Comparison of ENCODE assay signal across 23 cellular contexts in the genomic region with DNA sequence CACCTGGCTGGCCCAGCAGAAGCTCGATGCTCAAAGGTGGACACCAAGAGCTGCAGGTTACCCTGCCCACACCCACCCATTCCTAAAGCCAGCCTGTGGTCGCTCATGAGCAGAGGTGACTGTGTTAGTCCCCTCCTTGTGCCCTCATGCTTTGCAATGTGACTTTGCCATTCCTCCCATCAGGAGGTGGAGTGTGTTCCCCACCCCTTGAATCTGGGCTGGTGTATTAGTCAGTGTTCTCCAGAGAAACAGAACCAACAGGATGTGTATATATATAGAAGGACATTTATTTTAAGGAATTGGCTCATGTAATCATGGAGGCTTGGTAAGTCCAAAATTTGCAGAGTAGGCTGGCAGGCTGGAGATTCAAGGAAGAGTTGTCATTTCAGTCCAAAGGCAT. TPM values are rescaled to one million over a fixed set of nuclear protein-coding genes. Genes with fewer than 3 reads are reported as not detected.
DNase-seq lines count a peak whose midpoint lies in the region; ATAC-seq and TF ChIP-seq lines count a peak whose summit lies in the region.
"Had no signal": no experiment of that assay in that cellular context is flagged by ENCODE, and none has a peak within 500 bp of the region (broad histone marks: within the 10 kb centered on the region; RNA-seq: fewer than 3 reads in every experiment).

No MANE protein-coding gene starts in this region.

- DNase-seq in left ventricle myocardium superior: no peak
- DNase-seq in right cardiac atrium: no peak
- DNase-seq in chondrocyte (ENCODE audit: low spot score): no peak
- DNase-seq in mesenchymal stem cell: peak; percentile 63
- DNase-seq in HuH-7 (ENCODE audit: low spot score): no peak
- DNase-seq in SHP77 (lab: John Stamatoyannopoulos, UW): no peak
- DNase-seq: activated CD4-positive, CD25-positive, alpha-beta regulatory T cell; activated gamma-delta T cell treated with Interleukin-2 at 50 U/mL for 16 hours; body of pancreas; CD8-positive, alpha-beta T cell; DND-41; effector CD4-positive, alpha-beta T cell; GOT3; mesendoderm; NCI-H1092 treated with DMSO at 0.1 percent for 48 hours; T-helper 1 cell; upper lobe of left lung had no signal

- 87% methylated on average over 2 of the region's 2 CpGs for WGBS in right cardiac atrium
- 73% methylated on average over 2 of the region's 2 CpGs for WGBS in mesenchymal stem cell

- H3K36me3 ChIP-seq in mesenchymal stem cell (ENCODE audit: control insufficient read depth in 1 of 2, insufficient read depth in 2 of 2, low read depth in 1 of 2, low read length in 2 of 2): no peaks in the 10 kb centered on the region
- H3K36me3 ChIP-seq: gastroesophageal sphincter, upper lobe of left lung had no signal

- H3K27ac Mint-ChIP-seq in chondrocyte (ENCODE audit: unreplicated experiment): peak overlapping the region; percentile 90
- H3K27ac Mint-ChIP-seq: CD8-positive, alpha-beta T cell; IgD-negative memory B cell; stimulated activated memory B cell treated with anti-CD40 and anti-IgM and Interleukin-4, amounts not matched to agents 10 μg/mL and 1 μg/mL and 100 μg/mL, for 72 hours had no signal

- H3K36me3 Mint-ChIP-seq in chondrocyte (ENCODE audit: low read depth): no peaks in the 10 kb centered on the region
- H3K36me3 Mint-ChIP-seq: CD8-positive, alpha-beta T cell; stimulated activated memory B cell treated with anti-CD40 and anti-IgM and Interleukin-4, amounts not matched to agents 10 μg/mL and 1 μg/mL and 100 μg/mL, for 72 hours had no signal

- H3K4me1 ChIP-seq in right cardiac atrium (ENCODE audit: control insufficient read depth, insufficient read depth, low read length): peaks cover 3% of the 10 kb centered on the region
- peaks cover under 1% of the 10 kb centered on the region for H3K4me1 ChIP-seq in mesenchymal stem cell (ENCODE audit: control insufficient read depth, insufficient read depth, low read depth, low read length)

- H4K8ac ChIP-seq in mesenchymal stem cell (ENCODE audit: low read length): no peak overlapping the region

- peak overlapping the region; percentile 80 for H4K91ac ChIP-seq in mesenchymal stem cell (ENCODE audit: low read length)

- H3K4me1 Mint-ChIP-seq in chondrocyte (ENCODE audit: low read depth): peaks cover 57% of the 10 kb centered on the region
- H3K4me1 Mint-ChIP-seq: IgD-negative memory B cell; stimulated activated memory B cell treated with anti-CD40 and anti-IgM and Interleukin-4, amounts not matched to agents 10 μg/mL and 1 μg/mL and 100 μg/mL, for 72 hours had no signal

- intact Hi-C loops in left ventricle myocardium superior (cut with micrococcal nuclease): loop anchor here (10.0 kb wide), 1 partner anchor 175 kb away; no protein-coding TSS in a partner anchor
- intact Hi-C loops in right cardiac atrium (cut with DNase I): loop anchor here in 3 of 4 donors (5.0 kb wide), 2 partner anchors 52 to 182 kb away; a partner anchor contains a TSS

- H2BK12ac ChIP-seq in mesenchymal stem cell (ENCODE audit: low read length in 2 of 2): peak overlapping the region; percentile 59 to 81

- no peak overlapping the region for H3K4me2 ChIP-seq in mesenchymal stem cell (ENCODE audit: low read length, poor library complexity, severe bottlenecking)

- H2AK5ac ChIP-seq in mesenchymal stem cell (ENCODE audit: low read length, severe bottlenecking): no peak overlapping the region

- H3K9ac ChIP-seq in mesenchymal stem cell (ENCODE audit: low read length): peak overlapping the region; percentile 34

- H2BK15ac ChIP-seq in mesenchymal stem cell (ENCODE audit: low read depth, poor library complexity, severe bottlenecking): no peak overlapping the region

- H3K18ac ChIP-seq in mesenchymal stem cell (ENCODE audit: low read depth in 1 of 2, low read length in 2 of 2): no peak overlapping the region

- peaks cover 3% of the 10 kb centered on the region for H3K9me3 Mint-ChIP-seq in chondrocyte (ENCODE audit: low read depth)
- H3K9me3 Mint-ChIP-seq: CD8-positive, alpha-beta T cell; stimulated activated memory B cell treated with anti-CD40 and anti-IgM and Interleukin-4, amounts not matched to agents 10 μg/mL and 1 μg/mL and 100 μg/mL, for 72 hours had no signal

- H3K4me3 ChIP-seq in right cardiac atrium (ENCODE audit: low read length) (no peak overlapping the region), mesenchymal stem cell (ENCODE audit: insufficient read depth in 1 of 2, low read depth in 1 of 2, low read length in 2 of 2) (no peak overlapping the region)
- H3K4me3 ChIP-seq: body of pancreas, gastroesophageal sphincter, skin epidermis, upper lobe of left lung had no signal

- H3K4me3 Mint-ChIP-seq in chondrocyte (ENCODE audit: unreplicated experiment): no peak overlapping the region
- H3K4me3 Mint-ChIP-seq: CD8-positive, alpha-beta T cell; IgD-negative memory B cell; stimulated activated memory B cell treated with anti-CD40 and anti-IgM and Interleukin-4, amounts not matched to agents 10 μg/mL and 1 μg/mL and 100 μg/mL, for 72 hours had no signal

- H3K27ac ChIP-seq in right cardiac atrium (ENCODE audit: low read length) (no peak overlapping the region), mesenchymal stem cell (ENCODE audit: low read length, poor library complexity, severe bottlenecking) (no peak overlapping the region)
- H3K27ac ChIP-seq: body of pancreas had no signal

- H3K23ac ChIP-seq in mesenchymal stem cell (ENCODE audit: low read length in 2 of 2): no peak overlapping the region

- H2AFZ ChIP-seq in mesenchymal stem cell (ENCODE audit: low read depth, low read length): no peak overlapping the region

- H2BK120ac ChIP-seq in mesenchymal stem cell (ENCODE audit: low read depth, low read length): no peak overlapping the region

- no peak for TF ChIP-seq CTCF in chondrocyte (IDR thresholded peaks at IDR 0.05)

- H3K79me1 ChIP-seq in mesenchymal stem cell (replicated peaks; ENCODE audit: low read length, poor library complexity, severe bottlenecking): no peaks in the 10 kb centered on the region

- no peak overlapping the region for H2BK5ac ChIP-seq in mesenchymal stem cell (ENCODE audit: low read depth, low read length, poor library complexity, severe bottlenecking)

- H3K9me3 ChIP-seq in right cardiac atrium (ENCODE audit: control insufficient read depth, low read length) (no peaks in the 10 kb centered on the region), mesenchymal stem cell (ENCODE audit: control insufficient read depth, low read length) (no peaks in the 10 kb centered on the region)
- H3K9me3 ChIP-seq: body of pancreas, gastroesophageal sphincter, upper lobe of left lung had no signal

- ATAC-seq in left ventricle myocardium superior (peak; percentile 26), right cardiac atrium (no peak), GM21786 (IDR thresholded peaks at IDR 0.05; ENCODE audit: unreplicated experiment) (no peak), GM18870 (IDR thresholded peaks at IDR 0.05; ENCODE audit: unreplicated experiment) (no peak)
- ATAC-seq: body of pancreas; CD8-positive, alpha-beta T cell; gastroesophageal sphincter; stimulated activated memory B cell treated with anti-CD40 and anti-IgM and Interleukin-4, amounts not matched to agents 10 μg/mL and 1 μg/mL and 100 μg/mL, for 72 hours had no signal

- no peaks in the 10 kb centered on the region for H3K27me3 Mint-ChIP-seq in chondrocyte (ENCODE audit: low read depth)

- H3K4ac ChIP-seq in mesenchymal stem cell (ENCODE audit: low read depth in 1 of 2, low read length in 2 of 2): no peak overlapping the region

- H3K27me3 ChIP-seq in right cardiac atrium (ENCODE audit: control insufficient read depth, insufficient read depth) (no peaks in the 10 kb centered on the region), mesenchymal stem cell (ENCODE audit: control insufficient read depth in 1 of 2, insufficient read depth in 1 of 2, low read length in 2 of 2) (peaks cover 0 to 6% of the 10 kb centered on the region in 2 experiments)
- H3K27me3 ChIP-seq: body of pancreas, gastroesophageal sphincter, upper lobe of left lung had no signal

- no peak overlapping the region for H3K14ac ChIP-seq in mesenchymal stem cell (ENCODE audit: low read length in 2 of 2)

RNA-seq across cellular contexts. Expression of a gene that starts 54.4 kb away (rescaled TPM):
- 5.3 TPM for total RNA-seq in left ventricle myocardium superior
- total RNA-seq in right cardiac atrium: 1 to 10 TPM; 5.6 to 8.6 (median 6.8) TPM
- polyA plus RNA-seq in right cardiac atrium: 1.8 TPM
- 13.3 to 22.4 TPM (median 18.9 TPM) in 3 replicates for total RNA-seq in chondrocyte
- polyA plus RNA-seq in mesenchymal stem cell (2013, experiment 1 of 2): 57.4 TPM
- polyA plus RNA-seq in mesenchymal stem cell (2013, experiment 2 of 2): 56.4 TPM
